Comparison of ENCODE assay signal across 14 cellular contexts in genomic region chr5:54362992-54363630, GRCh38.
"Had no signal": no experiment of that assay in that cellular context is flagged by ENCODE, and none has a peak within 500 bp of the region (broad histone marks: within the 10 kb centered on the region; RNA-seq: fewer than 3 reads in every experiment).

No MANE protein-coding gene starts in this region.

- H3K27ac ChIP-seq: esophagus muscularis mucosa, lower lobe of right lung, right atrium auricular region, thyroid gland had no signal

- H3K9me3 Mint-ChIP-seq: activated B cell treated with CpG ODN at 0.5 μM for 24 hours; activated CD4-positive, alpha-beta T cell treated with anti-CD3 and anti-CD28 coated beads, Interleukin-2, amount 10 ng/mL, durations not matched to agents 24 days and 14 days; activated T-helper 1 cell treated with anti-CD3 and anti-CD28 coated beads, Interleukin-12 subunit alpha, Interleukin-12 subunit beta, Interleukin-2, Interleukin-4 antibody, amounts not matched to agents 30 ng/mL and 10 ng/mL and 1 ng/mL, durations not matched to agents 14 hours and 24 hours and 36 hours; natural killer cell; stimulated activated effector memory CD8-positive, alpha-beta T cell treated with anti-CD3 and anti-CD28 coated beads, Interleukin-12 subunit alpha, Interleukin-12 subunit beta, amount 100 ng/mL, for 72 hours had no signal

- H3K4me1 ChIP-seq: lower lobe of right lung, thyroid gland had no signal

- H3K36me3 Mint-ChIP-seq: natural killer cell; stimulated activated effector memory CD8-positive, alpha-beta T cell treated with anti-CD3 and anti-CD28 coated beads, Interleukin-12 subunit alpha, Interleukin-12 subunit beta, amount 100 ng/mL, for 72 hours had no signal

- H3K4me3 Mint-ChIP-seq: activated B cell treated with CpG ODN at 0.5 μM for 24 hours; activated CD4-positive, alpha-beta T cell treated with anti-CD3 and anti-CD28 coated beads, Interleukin-2, amount 10 ng/mL, durations not matched to agents 24 days and 14 days; activated T-helper 1 cell treated with anti-CD3 and anti-CD28 coated beads, Interleukin-12 subunit alpha, Interleukin-12 subunit beta, Interleukin-2, Interleukin-4 antibody, amounts not matched to agents 30 ng/mL and 10 ng/mL and 1 ng/mL, durations not matched to agents 14 hours and 24 hours and 36 hours; natural killer cell; stimulated activated effector memory CD8-positive, alpha-beta T cell treated with anti-CD3 and anti-CD28 coated beads, Interleukin-12 subunit alpha, Interleukin-12 subunit beta, amount 100 ng/mL, for 72 hours had no signal

- ATAC-seq: lower lobe of right lung; natural killer cell; stimulated activated effector memory CD8-positive, alpha-beta T cell treated with anti-CD3 and anti-CD28 coated beads, Interleukin-12 subunit alpha, Interleukin-12 subunit beta, amount 100 ng/mL, for 72 hours had no signal

- H3K4me3 ChIP-seq: esophagus muscularis mucosa, lower lobe of right lung, right atrium auricular region, thyroid gland had no signal

- H3K27ac Mint-ChIP-seq: activated B cell treated with CpG ODN at 0.5 μM for 24 hours; activated CD4-positive, alpha-beta T cell treated with anti-CD3 and anti-CD28 coated beads, Interleukin-2, amount 10 ng/mL, durations not matched to agents 24 days and 14 days; activated T-helper 1 cell treated with anti-CD3 and anti-CD28 coated beads, Interleukin-12 subunit alpha, Interleukin-12 subunit beta, Interleukin-2, Interleukin-4 antibody, amounts not matched to agents 30 ng/mL and 10 ng/mL and 1 ng/mL, durations not matched to agents 14 hours and 24 hours and 36 hours; natural killer cell; stimulated activated effector memory CD8-positive, alpha-beta T cell treated with anti-CD3 and anti-CD28 coated beads, Interleukin-12 subunit alpha, Interleukin-12 subunit beta, amount 100 ng/mL, for 72 hours had no signal

- DNase-seq: activated B cell treated with CpG ODN at 0.5 μM for 24 hours; activated CD4-positive, alpha-beta T cell treated with anti-CD3 and anti-CD28 coated beads, Interleukin-2, amount 10 ng/mL, durations not matched to agents 24 days and 14 days; activated naive CD4-positive, alpha-beta T cell; aorta; foreskin melanocyte; kidney glomerular epithelial cell; lower lobe of right lung; natural killer cell; small intestine; thyroid gland had no signal

- H3K4me1 Mint-ChIP-seq: activated CD4-positive, alpha-beta T cell treated with anti-CD3 and anti-CD28 coated beads, Interleukin-2, amount 10 ng/mL, durations not matched to agents 24 days and 14 days; natural killer cell; stimulated activated effector memory CD8-positive, alpha-beta T cell treated with anti-CD3 and anti-CD28 coated beads, Interleukin-12 subunit alpha, Interleukin-12 subunit beta, amount 100 ng/mL, for 72 hours had no signal

- H3K36me3 ChIP-seq: esophagus muscularis mucosa, lower lobe of right lung, right atrium auricular region, thyroid gland had no signal

- H3K9me3 ChIP-seq: esophagus muscularis mucosa, lower lobe of right lung, right atrium auricular region, thyroid gland had no signal

- H3K27me3 ChIP-seq: esophagus muscularis mucosa, right atrium auricular region, thyroid gland had no signal
